Comparison of ENCODE assay signal across 30 cellular contexts in the genomic region with DNA sequence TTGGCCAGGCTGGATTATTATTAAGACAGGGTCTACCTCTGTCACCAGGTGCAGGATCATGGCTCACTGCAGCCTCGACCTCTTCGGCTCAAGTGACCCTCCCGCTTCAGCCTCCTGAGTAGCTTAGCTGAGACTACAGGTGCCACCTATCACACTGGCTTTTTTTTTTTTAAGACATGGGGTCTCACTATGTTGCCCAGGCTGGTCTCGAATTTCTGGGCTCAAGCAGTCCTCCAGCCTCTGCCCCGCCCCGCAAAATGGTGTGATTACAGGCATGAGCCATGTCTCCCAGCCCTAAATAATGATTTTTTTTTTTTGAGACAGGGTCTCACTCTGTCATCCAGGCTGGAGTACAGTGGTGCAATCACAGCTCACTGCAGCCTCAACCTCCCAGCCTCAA. TPM values are rescaled to one million over a fixed set of nuclear protein-coding genes. Genes with fewer than 3 reads are reported as not detected.
"Had no signal": no experiment of that assay in that cellular context is flagged by ENCODE, and none has a peak within 500 bp of the region (broad histone marks: within the 10 kb centered on the region; RNA-seq: fewer than 3 reads in every experiment).

No MANE protein-coding gene starts in this region.

- H3K36me3 Mint-ChIP-seq: mesothelial cell of epicardium, naive B cell, natural killer cell had no signal

- H3K9me3 Mint-ChIP-seq: mesothelial cell of epicardium; natural killer cell; nephron progenitor cell; stimulated activated naive B cell treated with anti-CD40 and anti-IgM and Interleukin-4, amounts not matched to agents 10 μg/mL and 1 μg/mL and 100 μg/mL, for 72 hours had no signal

- H3K4me3 ChIP-seq: left ventricle myocardium inferior, lung, pancreas, prostate gland, skin epidermis, stomach, testis, thyroid gland, transverse colon, upper lobe of left lung, vagina had no signal

- H3K36me3 ChIP-seq: pancreas, prostate gland, transverse colon, vagina had no signal

- ATAC-seq: natural killer cell; pancreas; right cardiac atrium; sciatic nerve; stimulated activated naive B cell treated with anti-CD40 and anti-IgM and Interleukin-4, amounts not matched to agents 10 μg/mL and 1 μg/mL and 100 μg/mL, for 72 hours; stimulated activated naive CD8-positive, alpha-beta T cell treated with anti-CD3 and anti-CD28 coated beads, Interleukin-15, Interleukin-2, amounts not matched to agents 100 U/mL and 50 U/mL, for 24 hours had no signal

- H3K9me3 ChIP-seq: left ventricle myocardium inferior, pancreas, prostate gland, stomach, testis, thyroid gland, transverse colon, upper lobe of left lung, vagina had no signal

- H3K27me3 ChIP-seq: pancreas, testis, thyroid gland, vagina had no signal

- H3K27ac Mint-ChIP-seq: mesothelial cell of epicardium; natural killer cell; nephron progenitor cell; stimulated activated naive B cell treated with anti-CD40 and anti-IgM and Interleukin-4, amounts not matched to agents 10 μg/mL and 1 μg/mL and 100 μg/mL, for 72 hours had no signal

- H3K4me3 Mint-ChIP-seq: mesothelial cell of epicardium; nephron progenitor cell; stimulated activated naive B cell treated with anti-CD40 and anti-IgM and Interleukin-4, amounts not matched to agents 10 μg/mL and 1 μg/mL and 100 μg/mL, for 72 hours had no signal

- H3K27ac ChIP-seq: left ventricle myocardium inferior, pancreas, prostate gland, skin epidermis, stomach, testis, thyroid gland, transverse colon, upper lobe of left lung, vagina had no signal

- DNase-seq: islet precursor cell; left ventricle myocardium inferior; mesendoderm; naive B cell; natural killer cell; nephron progenitor cell; nucleus accumbens; pancreas; posterior cingulate gyrus; retina; right cardiac atrium; stimulated activated CD4-positive, alpha-beta T cell treated with anti-CD3 and anti-CD28 coated beads, Interleukin-12 subunit alpha, Interleukin-12 subunit beta, amount 100 ng/mL, for 4 hours; stimulated activated CD4-positive, alpha-beta T cell treated with anti-CD3 and anti-CD28 coated beads, Interleukin-15, amount 100 ng/mL, for 24 hours; stimulated activated CD4-positive, alpha-beta T cell treated with anti-CD3 and anti-CD28 coated beads, Interleukin-2, amount 100 ng/mL, for 24 hours; stimulated activated CD4-positive, alpha-beta T cell treated with anti-CD3 and anti-CD28 coated beads, Interleukin-4, amount 100 ng/mL, for 1 hour; stimulated activated naive B cell treated with anti-CD40 and anti-IgM and Interleukin-4, amounts not matched to agents 10 μg/mL and 1 μg/mL and 100 μg/mL, for 72 hours; stimulated activated naive CD8-positive, alpha-beta T cell treated with anti-CD3 and anti-CD28 coated beads, Interleukin-15, Interleukin-2, amounts not matched to agents 100 U/mL and 50 U/mL, for 24 hours; stomach; testis; thyroid gland; transverse colon; upper lobe of left lung had no signal

RNA-seq across cellular contexts. Expression of gene RTN4RL1, which starts 22.5 kb away (rescaled TPM):
- total RNA-seq: kidney epithelial cell, mononuclear cell had no signal
